ENCODE assay signal across 11 cellular contexts in the genomic region with DNA sequence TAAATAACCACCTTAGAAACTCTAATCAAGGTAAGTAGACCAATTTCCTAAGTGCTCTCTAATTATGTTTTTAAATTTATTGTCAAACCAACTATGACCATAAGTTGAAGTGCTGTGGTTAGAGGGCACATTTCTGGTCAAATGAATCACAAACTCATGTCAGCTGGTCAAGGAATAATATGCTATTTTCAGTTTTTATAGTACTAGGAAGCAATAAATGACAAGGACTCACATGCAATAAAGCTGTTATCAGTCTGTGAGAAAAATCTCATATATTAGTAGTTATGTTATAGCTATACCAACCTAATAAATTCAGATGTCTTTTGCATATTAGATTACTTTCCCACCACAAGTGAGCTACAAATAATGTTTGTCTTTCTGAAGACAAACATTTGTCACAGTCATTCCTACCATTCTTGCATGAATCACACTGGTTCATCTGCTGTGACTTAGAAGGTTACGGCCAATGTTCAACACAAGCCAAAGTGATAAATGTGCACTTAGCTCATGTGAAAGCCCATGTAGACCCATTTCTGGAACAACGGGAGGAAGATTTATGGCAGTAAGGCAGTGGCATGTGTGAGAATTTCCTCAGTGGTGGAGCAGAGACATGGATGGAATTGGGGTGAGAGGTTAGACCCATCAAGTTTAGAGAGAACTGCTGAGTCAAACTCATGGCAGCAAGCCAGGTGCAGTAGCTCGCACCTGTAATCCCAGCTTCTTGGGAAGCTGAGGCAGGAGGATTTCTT. TPM values are rescaled to one million over a fixed set of nuclear protein-coding genes. Genes with fewer than 3 reads are reported as not detected.
DNase-seq lines count a peak whose midpoint lies in the region; ATAC-seq, FAIRE-seq and TF ChIP-seq lines count a peak whose summit lies in the region.
"Had no signal": no experiment of that assay in that cellular context is flagged by ENCODE, and none has a peak within 500 bp of the region (broad histone marks: within the 10 kb centered on the region; RNA-seq: fewer than 3 reads in every experiment).

No MANE protein-coding gene starts in this region.

- DNase-seq in Caki2 (ENCODE audit: low read depth) (peak; percentile 97), HuH-7 (ENCODE audit: low spot score) (peak; percentile 18), GM12878 (ENCODE audit: low read depth, low spot score) (no peak), left kidney (ENCODE audit: low read depth, low spot score) (peak; percentile 12), hippocampal formation (lab: John Stamatoyannopoulos, UW) (no peak), SKM-1 treated with dmso at 0.1 percent for 144 hours (lab: John Stamatoyannopoulos, UW; ENCODE audit: unreplicated experiment) (no peak)
- DNase-seq in activated CD8-positive, alpha-beta memory T cell treated with anti-CD3 and anti-CD28 coated beads, Interleukin-2, amount 50 U/mL, for 4 hours, result no peak
- DNase-seq: DND-41, NCI-H1694 had no signal

- BruUV-seq in GM12878 (replicated peaks; lab: Mats Ljungman, UMichigan), result no TSS peak

- in situ Hi-C loops in Caki2 (cut with HindIII; ENCODE audit: low pct_unique_long_range_greater_than_20kb, low sequenced_read_pairs), result no loop called here
- in situ Hi-C loops in GM12878 (cut with MboI), result no loop called here

- no peak for TF ChIP-seq POLR2A in GM12878 (IDR thresholded peaks at IDR 0.05; ENCODE audit: low read depth, low read length)

- RAD21 ChIA-PET in GM12878 (lab: Charles Lee; ENCODE audit: unreplicated experiment), result interaction anchor here (1.0 kb wide), 1 partner anchor 18 kb away, joined by 3 read pairs; no protein-coding TSS in a partner anchor

- CTCF ChIA-PET in GM12878 (lab: Yijun Ruan, JAX), result interaction anchor here (0.7 to 3.5 kb wide), 4 partner anchors 9 to 57 kb away, joined by 3 to 22 read pairs (median 3); no protein-coding TSS in a partner anchor

- H3K36me3 ChIP-seq in GM12878 (ENCODE audit: control insufficient read depth in 2 of 2, insufficient read depth in 2 of 2, low read length in 1 of 2), result no peaks in the 10 kb centered on the region

- no peak for TF ChIP-seq EP300 in GM12878 (IDR thresholded peaks at IDR 0.05; ENCODE audit: borderline replicate concordance in 1 of 2, control insufficient read depth in 1 of 2, low read depth in 2 of 2, low read length in 2 of 2)

- H2AFZ ChIP-seq in GM12878 (ENCODE audit: control insufficient read depth, low read depth, low read length), result no peak overlapping the region

- SMC1A ChIA-PET in GM12878 (lab: Charles Lee; ENCODE audit: uncharacterized antibody, unreplicated experiment), result interaction anchor here (0.8 to 1.5 kb wide), 5 partner anchors 9 to 57 kb away, joined by 3 to 4 read pairs (median 3); no protein-coding TSS in a partner anchor

- POLR2A ChIA-PET in GM12878 (lab: Charles Lee), result interaction anchor here (0.9 kb wide), 1 partner anchor 10 kb away, joined by 3 read pairs; no protein-coding TSS in a partner anchor

- intact Hi-C loops in GM12878 (cut with micrococcal nuclease; ENCODE audit: unreplicated experiment), result no loop called here

- no peaks in the 10 kb centered on the region for H3K4me1 ChIP-seq in GM12878 (ENCODE audit: control insufficient read depth, insufficient read depth, low read length)

- H3K4me3 ChIP-seq in GM12878, result no peak overlapping the region

- H3K27me3 ChIP-seq in GM12878 (replicated peaks in 1 of 2; ENCODE audit: control insufficient read depth in 2 of 2, insufficient read depth in 2 of 2, low read length in 1 of 2), result no peaks in the 10 kb centered on the region

- TF ChIP-seq CTCF in GM12878 (IDR thresholded peaks at IDR 0.05 in 2 of 3, conservative IDR thresholded peaks at IDR 0.05 in 1 of 3; ENCODE audit: control insufficient read depth in 2 of 3, extremely low read depth in 1 of 3, insufficient read depth in 1 of 3, low read depth in 3 of 3, low read length in 3 of 3), result no peak

- 82% methylated on average over 3 of the region's 3 CpGs for WGBS in GM12878 (ENCODE audit: insufficient coverage, insufficient replicate concordance, low lambda C conversion rate, missing lambda C conversion rate)

- H3K9me3 ChIP-seq in GM12878 (replicated peaks; ENCODE audit: control insufficient read depth, insufficient read depth, low read length), result no peaks in the 10 kb centered on the region

- FAIRE-seq in GM12878 (lab: Jason Lieb, UNC), result no peak

- H4K20me1 ChIP-seq in GM12878 (ENCODE audit: control insufficient read depth, insufficient read depth), result no peaks in the 10 kb centered on the region

- H3K4me2 ChIP-seq in GM12878 (ENCODE audit: control insufficient read depth, insufficient read depth), result no peak overlapping the region

- H3K79me2 ChIP-seq in GM12878 (ENCODE audit: control insufficient read depth, insufficient read depth, low read length), result no peaks in the 10 kb centered on the region

- ATAC-seq in GM12878 (peak; percentile 25; the same call in 2 of the 3 replicates), GM18858 (IDR thresholded peaks at IDR 0.05; ENCODE audit: unreplicated experiment) (no peak)
- ATAC-seq: Right ventricle myocardium inferior had no signal

- no peak for TF ChIP-seq RAD21 in GM12878 (IDR thresholded peaks at IDR 0.05; ENCODE audit: insufficient read depth, low read depth, low read length)

- no peak overlapping the region for H3K27ac ChIP-seq in GM12878 (ENCODE audit: control insufficient read depth, insufficient read depth)

- H3K9ac ChIP-seq in GM12878 (ENCODE audit: control insufficient read depth, insufficient read depth, low read length), result no peak overlapping the region

TF ChIP-seq in GM12878, 131 proteins besides CTCF, POLR2A, EP300 and RAD21:
- TF ChIP-seq MEF2B (IDR thresholded peaks at IDR 0.05; ENCODE audit: partially characterized antibody, poor library complexity, severe bottlenecking) (no peak), NR2F1 (conservative IDR thresholded peaks at IDR 0.05) (peak; percentile 33; the same call in 1 of the 2 replicates)

RNA-seq across cellular contexts. Expression of gene CCNYL1, which starts 27.4 kb away (rescaled TPM):
- 72.3 and 93.6 TPM in 2 replicates for total RNA-seq in Caki2 (2014; rRNA removed; shearing (Covaris generic); ENCODE audit: low replicate concordance)
- 8.3 and 11.0 TPM in 2 replicates for total RNA-seq in GM12878 (2013; cell fraction: nucleolus; rRNA removed)
- total RNA-seq in GM12878 (2014; rRNA removed) (3.6 and 4.0 TPM in 2 replicates), GM12878 (2014; rRNA removed; fragmentation: Illumina TruSeq; extraction: Trizol) (5.9 and 6.4 TPM in 2 replicates), GM12878 (2021) (6.8 and 8.0 TPM in 2 replicates)
- 2.3 TPM for polyA plus RNA-seq in GM12878 (2011; ENCODE audit: low read depth)
- polyA plus RNA-seq in GM12878 (2011; rRNA removed) (12.3 and 17.8 TPM in 2 replicates), GM12878 (2014; fragmentation: Illumina TruSeq; extraction: Trizol) (9.5 and 13.9 TPM in 2 replicates), GM12878 (2014; fragmentation: Nextera tagmentation; extraction: Ambion mirVana) (1 to 10 TPM; 2.4 to 3.7 TPM), GM12878 (2014; rRNA removed) (6.4 and 7.4 TPM in 2 replicates), GM12878 (2016; fragmentation: Nextera tagmentation; extraction: Ambion mirVana) (1 to 10 TPM; 1.8 to 5.9 TPM)
- polyA plus RNA-seq in GM12878 (2011; cell fraction: cytosol; rRNA removed), result 6.0 and 6.8 TPM in 2 replicates
- 6.1 and 8.9 TPM in 2 replicates for polyA plus RNA-seq in GM12878 (2011; cell fraction: nucleus; rRNA removed)
- 3.7 and 3.8 TPM in 2 replicates for polyA plus RNA-seq in GM12878 (2012)
- 6.8 and 7.6 TPM in 2 replicates for polyA minus RNA-seq in GM12878 (2011; rRNA and poly(A)+ RNA removed)
- 2.7 and 7.5 TPM in 2 replicates for polyA minus RNA-seq in GM12878 (2011; cell fraction: cytosol; rRNA and poly(A)+ RNA removed)
- 5.7 and 9.5 TPM in 2 replicates for polyA minus RNA-seq in GM12878 (2011; cell fraction: nucleus; rRNA and poly(A)+ RNA removed)

RNA-seq across cellular contexts. Expression of gene METTL21A, which starts 58.9 kb away (rescaled TPM):
- total RNA-seq in Caki2 (2014; rRNA removed; shearing (Covaris generic); ENCODE audit: low replicate concordance), result 145 and 161 TPM in 2 replicates
- total RNA-seq in GM12878 (2013; cell fraction: nucleolus; rRNA removed), result 48.2 and 50.3 TPM in 2 replicates
- total RNA-seq in GM12878 (2014; rRNA removed), result 25.6 and 42.9 TPM in 2 replicates
- 31.3 and 32.8 TPM in 2 replicates for total RNA-seq in GM12878 (2014; rRNA removed; fragmentation: Illumina TruSeq; extraction: Trizol)
- 20.2 and 22.6 TPM in 2 replicates for total RNA-seq in GM12878 (2021)
- polyA plus RNA-seq in GM12878 (2011; ENCODE audit: low read depth), result 11.0 TPM
- 32.8 and 43.6 TPM in 2 replicates for polyA plus RNA-seq in GM12878 (2011; rRNA removed)
- 25.3 and 28.3 TPM in 2 replicates for polyA plus RNA-seq in GM12878 (2011; cell fraction: cytosol; rRNA removed)
- polyA plus RNA-seq in GM12878 (2011; cell fraction: nucleus; rRNA removed), result 10.3 and 14.0 TPM in 2 replicates
- polyA plus RNA-seq in GM12878 (2012), result 14.5 and 18.4 TPM in 2 replicates
- polyA plus RNA-seq in GM12878 (2014; fragmentation: Illumina TruSeq; extraction: Trizol), result 24.0 and 26.0 TPM in 2 replicates
- 10 to 100 TPM in 1 of 2 experiments, 1 to 10 TPM in 1; 6.8 to 13.9 TPM for polyA plus RNA-seq in GM12878 (2014; fragmentation: Nextera tagmentation; extraction: Ambion mirVana)
- 29.5 and 34.1 TPM in 2 replicates for polyA plus RNA-seq in GM12878 (2014; rRNA removed)
- polyA plus RNA-seq in GM12878 (2016; fragmentation: Nextera tagmentation; extraction: Ambion mirVana), result 10 to 100 TPM; 39.1 to 41.7 TPM
- 15.4 and 17.0 TPM in 2 replicates for polyA minus RNA-seq in GM12878 (2011; rRNA and poly(A)+ RNA removed)
- 7.4 and 8.4 TPM in 2 replicates for polyA minus RNA-seq in GM12878 (2011; cell fraction: cytosol; rRNA and poly(A)+ RNA removed)
- 7.6 and 13.5 TPM in 2 replicates for polyA minus RNA-seq in GM12878 (2011; cell fraction: nucleus; rRNA and poly(A)+ RNA removed)

Comparison
In these comparisons a context has a peak if more than half of its experiments do, and no peak if none do; other contexts are left out.
1. DNase-seq: peak in Caki2 (single experiment), HuH-7 (single experiment) and left kidney (single experiment); none in GM12878 (single experiment), hippocampal formation (0 of 2), activated CD8-positive, alpha-beta memory T cell treated with anti-CD3 and anti-CD28 coated beads, Interleukin-2, amount 50 U/mL, for 4 hours (single experiment) and SKM-1 treated with dmso at 0.1 percent for 144 hours (single experiment).